ENCODE assay signal across 15 cellular contexts in genomic region chr4:94508256-94508655, GRCh38. TPM values are rescaled to one million over a fixed set of nuclear protein-coding genes. Genes with fewer than 3 reads are reported as not detected.
DNase-seq lines count a peak whose midpoint lies in the region; ATAC-seq and TF ChIP-seq lines count a peak whose summit lies in the region.
"Had no signal": no experiment of that assay in that cellular context is flagged by ENCODE, and none has a peak within 500 bp of the region (broad histone marks: within the 10 kb centered on the region; RNA-seq: fewer than 3 reads in every experiment).

No MANE protein-coding gene starts in this region.

- no peaks in the 10 kb centered on the region for H3K9me3 Mint-ChIP-seq in activated naive CD4-positive, alpha-beta T cell treated with anti-CD3 and anti-CD28 coated beads for 36 hours
- H3K9me3 Mint-ChIP-seq in mesothelial cell of epicardium = peaks cover 13% of the 10 kb centered on the region
- peaks cover 0 to 5% of the 10 kb centered on the region in 2 donors for H3K9me3 Mint-ChIP-seq in stimulated activated naive CD8-positive, alpha-beta T cell treated with anti-CD3 and anti-CD28 coated beads, Interleukin-15, amount 100 ng/mL, for 72 hours

- H3K4me3 ChIP-seq in transverse colon = no peak overlapping the region

- peaks cover 13% of the 10 kb centered on the region for H3K4me1 Mint-ChIP-seq in activated naive CD4-positive, alpha-beta T cell treated with anti-CD3 and anti-CD28 coated beads for 36 hours (ENCODE audit: low read depth)
- H3K4me1 Mint-ChIP-seq in mesothelial cell of epicardium = peaks cover 3% of the 10 kb centered on the region
- H3K4me1 Mint-ChIP-seq in stimulated activated naive CD8-positive, alpha-beta T cell treated with anti-CD3 and anti-CD28 coated beads, Interleukin-15, amount 100 ng/mL, for 72 hours = peaks cover 24% of the 10 kb centered on the region

- in situ Hi-C loops in transverse colon (cut with MboI; ENCODE audit: low pct_ligation_motif_present in 1 of 4, low pct_unique_long_range_greater_than_20kb in 1 of 4, low sequenced_read_pairs in 3 of 4) = no loop called here

- H3K27ac Mint-ChIP-seq in activated naive CD4-positive, alpha-beta T cell treated with anti-CD3 and anti-CD28 coated beads for 36 hours = peak overlapping the region; percentile 26
- H3K27ac Mint-ChIP-seq in mesothelial cell of epicardium = peak overlapping the region; percentile 49
- H3K27ac Mint-ChIP-seq in stimulated activated naive CD8-positive, alpha-beta T cell treated with anti-CD3 and anti-CD28 coated beads, Interleukin-15, amount 100 ng/mL, for 72 hours = no peak overlapping the region

- WGBS in transverse colon (ENCODE audit: low coverage in 1 of 2), 2 donors = 40 to 62% methylated on average over 1 of the region's 1 CpG

- peak overlapping the region; percentile 18 to 54 (median 39) for H3K27ac ChIP-seq in transverse colon

- no peaks in the 10 kb centered on the region for H3K27me3 ChIP-seq in transverse colon

- no peak for TF ChIP-seq POLR2A in transverse colon (IDR thresholded peaks at IDR 0.05)

- intact Hi-C loops in activated naive CD4-positive, alpha-beta T cell treated with anti-CD3 and anti-CD28 coated beads for 36 hours (cut with micrococcal nuclease) = no loop called here
- intact Hi-C loops in transverse colon (cut with DNase I; ENCODE audit: low total_unique reads) = no loop called here

- H3K9me3 ChIP-seq in transverse colon = no peaks in the 10 kb centered on the region

- H3K27me3 Mint-ChIP-seq in activated naive CD4-positive, alpha-beta T cell treated with anti-CD3 and anti-CD28 coated beads for 36 hours (ENCODE audit: low read depth) = no peaks in the 10 kb centered on the region
- no peaks in the 10 kb centered on the region for H3K27me3 Mint-ChIP-seq in mesothelial cell of epicardium (ENCODE audit: low read depth)
- H3K27me3 Mint-ChIP-seq in stimulated activated naive CD8-positive, alpha-beta T cell treated with anti-CD3 and anti-CD28 coated beads, Interleukin-15, amount 100 ng/mL, for 72 hours = no peaks in the 10 kb centered on the region
- H3K27me3 Mint-ChIP-seq: CD4-positive, CD25-positive, alpha-beta regulatory T cell had no signal

- no peak for TF ChIP-seq EP300 in transverse colon (IDR thresholded peaks at IDR 0.05; ENCODE audit: low read depth)

- H3K4me3 Mint-ChIP-seq in activated naive CD4-positive, alpha-beta T cell treated with anti-CD3 and anti-CD28 coated beads for 36 hours = no peak overlapping the region
- H3K4me3 Mint-ChIP-seq in mesothelial cell of epicardium = no peak overlapping the region
- H3K4me3 Mint-ChIP-seq in stimulated activated naive CD8-positive, alpha-beta T cell treated with anti-CD3 and anti-CD28 coated beads, Interleukin-15, amount 100 ng/mL, for 72 hours = no peak overlapping the region
- H3K4me3 Mint-ChIP-seq: CD4-positive, CD25-positive, alpha-beta regulatory T cell had no signal

- TF ChIP-seq CTCF in mesothelial cell of epicardium (IDR thresholded peaks at IDR 0.05; ENCODE audit: unreplicated experiment) (no peak), transverse colon (IDR thresholded peaks at IDR 0.05) (no peak)

- CTCF ChIA-PET in activated naive CD4-positive, alpha-beta T cell treated with anti-CD3 and anti-CD28 coated beads for 36 hours (lab: Charles Lee) = no interaction called here

- peaks cover 7% of the 10 kb centered on the region for H3K36me3 Mint-ChIP-seq in activated naive CD4-positive, alpha-beta T cell treated with anti-CD3 and anti-CD28 coated beads for 36 hours (ENCODE audit: low read depth)
- peaks cover 8% of the 10 kb centered on the region for H3K36me3 Mint-ChIP-seq in mesothelial cell of epicardium

- DNase-seq in activated naive CD4-positive, alpha-beta T cell treated with anti-CD3 and anti-CD28 coated beads for 36 hours = no peak
- no peak for DNase-seq in activated naive CD4-positive, alpha-beta T cell (lab: John Stamatoyannopoulos, UW)
- DNase-seq in fibroblast of peridontal ligament (ENCODE audit: extremely low read depth) (peak; percentile 29), mesothelial cell of epicardium (ENCODE audit: low spot score in 2 of 2, unreplicated experiment in 2 of 2) (no peak), transverse colon (no peak), SKM-1 (lab: John Stamatoyannopoulos, UW; ENCODE audit: unreplicated experiment) (no peak)
- DNase-seq in stimulated activated naive CD8-positive, alpha-beta T cell treated with anti-CD3 and anti-CD28 coated beads, Interleukin-15, amount 100 ng/mL, for 72 hours = no peak
- DNase-seq: 8988T; activated CD4-positive, CD25-positive, alpha-beta regulatory T cell; activated T-cell treated with anti-CD3 and anti-CD28 coated beads for 4 hours; NCI-H2029; stimulated activated CD4-positive, alpha-beta T cell treated with anti-CD3 and anti-CD28 coated beads, Interleukin-2, amount 100 ng/mL, for 24 hours; stimulated activated CD8-positive, alpha-beta memory T cell treated with anti-CD3 and anti-CD28 coated beads, Interleukin-4, amount 100 ng/mL, for 48 hours had no signal

- H3K4me1 ChIP-seq in transverse colon = peaks cover 13 to 40% (median 28%) of the 10 kb centered on the region in 4 donors

- no peaks in the 10 kb centered on the region for H3K36me3 ChIP-seq in transverse colon

- ATAC-seq in GM18870 (IDR thresholded peaks at IDR 0.05; ENCODE audit: unreplicated experiment) = no peak
- no peak for ATAC-seq in stimulated activated naive CD8-positive, alpha-beta T cell treated with anti-CD3 and anti-CD28 coated beads, Interleukin-15, amount 100 ng/mL, for 72 hours

RNA-seq across cellular contexts. Expression of gene PDLIM5, which starts 56.5 kb away (rescaled TPM):
- 10 to 100 TPM; 19.0 to 22.2 TPM for total RNA-seq in activated naive CD4-positive, alpha-beta T cell treated with anti-CD3 and anti-CD28 coated beads for 36 hours
- 60.7 to 65.1 TPM (median 64.6 TPM) in 3 replicates for total RNA-seq in mesothelial cell of epicardium
- 100 to 1,000 TPM in 2 of 4 donors, 10 to 100 TPM in 2; 62.9 to 133 (median 110) TPM for total RNA-seq in transverse colon

Comparison
In these comparisons a context has a peak if more than half of its experiments do, and no peak if none do; other contexts are left out.
1. H3K27ac Mint-ChIP-seq: peak in activated naive CD4-positive, alpha-beta T cell treated with anti-CD3 and anti-CD28 coated beads for 36 hours (single experiment) and mesothelial cell of epicardium (single experiment); none in stimulated activated naive CD8-positive, alpha-beta T cell treated with anti-CD3 and anti-CD28 coated beads, Interleukin-15, amount 100 ng/mL, for 72 hours (0 of 2).